18 cellular contexts compared by ENCODE assay signal in the genomic region with DNA sequence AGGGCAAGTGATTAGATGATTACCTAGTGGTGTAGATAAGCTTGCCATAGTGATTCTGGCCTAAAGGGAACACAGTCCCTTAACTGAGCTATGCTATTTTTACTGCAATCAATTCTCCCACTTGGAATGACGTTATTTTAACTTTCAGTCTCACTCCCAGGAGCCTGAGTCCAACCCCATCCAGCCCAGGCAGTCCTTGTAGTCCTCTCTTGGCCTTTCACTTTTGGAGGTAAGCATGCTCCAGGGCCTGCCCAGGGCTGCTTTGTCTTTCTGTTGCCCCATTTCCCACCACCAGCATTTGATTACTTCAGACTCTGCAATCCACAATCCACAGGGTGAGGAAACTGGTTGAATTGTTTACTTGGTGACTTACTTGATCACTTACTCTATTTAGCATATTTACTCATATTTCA.
DNase-seq lines count a peak whose midpoint lies in the region; ATAC-seq, FAIRE-seq and TF ChIP-seq lines count a peak whose summit lies in the region.
"Had no signal": no experiment of that assay in that cellular context is flagged by ENCODE, and none has a peak within 500 bp of the region (broad histone marks: within the 10 kb centered on the region; RNA-seq: fewer than 3 reads in every experiment).

No MANE protein-coding gene starts in this region.

- H3K4me3 ChIP-seq in breast epithelium (no peak overlapping the region), bronchial epithelial cell (ENCODE audit: low read depth, low read length) (no peak overlapping the region), iPS DF 6.9 (ENCODE audit: low read length) (no peak overlapping the region)
- H3K4me3 ChIP-seq: dorsolateral prefrontal cortex, mucosa of descending colon, right lobe of liver, tibial nerve had no signal

- POLR2A ChIA-PET in MCF 10A (lab: Yijun Ruan, JAX) (no interaction called here), T-cell (lab: Charles Lee) (no interaction called here)

- H3K36me3 Mint-ChIP-seq in MCF 10A (ENCODE audit: insufficient read depth, unreplicated experiment) (no peaks in the 10 kb centered on the region), T-cell (no peaks in the 10 kb centered on the region)
- H3K36me3 Mint-ChIP-seq in stimulated activated effector memory CD8-positive, alpha-beta T cell treated with anti-CD3 and anti-CD28 coated beads, Interleukin-12 subunit alpha, Interleukin-12 subunit beta, amount 100 ng/mL, for 72 hours = no peaks in the 10 kb centered on the region
- H3K36me3 Mint-ChIP-seq: activated naive CD4-positive, alpha-beta T cell treated with anti-CD3 and anti-CD28 coated beads, Interleukin-2, amount 50 U/mL, for 24 hours had no signal

- no peaks in the 10 kb centered on the region for H3K4me1 ChIP-seq in breast epithelium
- peaks cover 2% of the 10 kb centered on the region; the same call in 1 of the 2 replicates for H3K4me1 ChIP-seq in iPS DF 6.9 (ENCODE audit: control insufficient read depth, insufficient read depth, low read length)

- no peak for TF ChIP-seq POLR2A in breast epithelium (IDR thresholded peaks at IDR 0.05)

- H3K36me3 ChIP-seq in breast epithelium = no peaks in the 10 kb centered on the region
- H3K36me3 ChIP-seq in bronchial epithelial cell (ENCODE audit: control insufficient read depth, insufficient read depth, low read length) = no peaks in the 10 kb centered on the region
- no peaks in the 10 kb centered on the region for H3K36me3 ChIP-seq in iPS DF 6.9 (ENCODE audit: control insufficient read depth, insufficient read depth, low read length)
- H3K36me3 ChIP-seq: right lobe of liver, tibial nerve had no signal

- H3K4me1 Mint-ChIP-seq in MCF 10A (ENCODE audit: insufficient read depth, unreplicated experiment) (peaks cover 20% of the 10 kb centered on the region), T-cell (no peaks in the 10 kb centered on the region)
- H3K4me1 Mint-ChIP-seq in stimulated activated effector memory CD8-positive, alpha-beta T cell treated with anti-CD3 and anti-CD28 coated beads, Interleukin-12 subunit alpha, Interleukin-12 subunit beta, amount 100 ng/mL, for 72 hours = no peaks in the 10 kb centered on the region
- H3K4me1 Mint-ChIP-seq: activated naive CD4-positive, alpha-beta T cell treated with anti-CD3 and anti-CD28 coated beads, Interleukin-2, amount 50 U/mL, for 24 hours had no signal

- ATAC-seq in stimulated activated effector memory CD8-positive, alpha-beta T cell treated with anti-CD3 and anti-CD28 coated beads, Interleukin-12 subunit alpha, Interleukin-12 subunit beta, amount 100 ng/mL, for 72 hours = peak; percentile 28
- no peak for ATAC-seq in T-cell (replicated peaks in 1 of 4)
- ATAC-seq: activated CD8-positive, alpha-beta T cell treated with anti-CD3 and anti-CD28 coated beads, Interleukin-2, amount 10 ng/mL, durations not matched to agents 7 days and 5 days; mucosa of descending colon had no signal

- H3K27me3 Mint-ChIP-seq in MCF 10A (ENCODE audit: insufficient read depth, unreplicated experiment) = no peaks in the 10 kb centered on the region
- peaks cover 4 to 5% of the 10 kb centered on the region in 2 donors for H3K27me3 Mint-ChIP-seq in T-cell

- H3K9me3 Mint-ChIP-seq in MCF 10A (ENCODE audit: unreplicated experiment) (no peaks in the 10 kb centered on the region), T-cell (no peaks in the 10 kb centered on the region)
- no peaks in the 10 kb centered on the region for H3K9me3 Mint-ChIP-seq in stimulated activated effector memory CD8-positive, alpha-beta T cell treated with anti-CD3 and anti-CD28 coated beads, Interleukin-12 subunit alpha, Interleukin-12 subunit beta, amount 100 ng/mL, for 72 hours
- H3K9me3 Mint-ChIP-seq: activated naive CD4-positive, alpha-beta T cell treated with anti-CD3 and anti-CD28 coated beads, Interleukin-2, amount 50 U/mL, for 24 hours; T-helper 1 cell treated with Interleukin-12 subunit alpha and Interleukin-12 subunit beta and Interleukin-4 antibody, amounts not matched to agents 30 μg/mL and 1 μg/mL, for 36 hours had no signal

- no peaks in the 10 kb centered on the region for H3K27me3 ChIP-seq in breast epithelium
- H3K27me3 ChIP-seq in bronchial epithelial cell (ENCODE audit: control insufficient read depth, insufficient read depth, low read length) = no peaks in the 10 kb centered on the region
- H3K27me3 ChIP-seq in iPS DF 6.9 (ENCODE audit: control insufficient read depth, insufficient read depth, low read length) = no peaks in the 10 kb centered on the region; the same call in 1 of the 2 replicates
- H3K27me3 ChIP-seq: dorsolateral prefrontal cortex, right lobe of liver, tibial nerve had no signal

- H3K27ac ChIP-seq in breast epithelium (no peak overlapping the region), iPS DF 6.9 (ENCODE audit: low read length) (no peak overlapping the region), substantia nigra (ENCODE audit: low read depth, low read length, poor library complexity, severe bottlenecking) (no peak overlapping the region)
- H3K27ac ChIP-seq: dorsolateral prefrontal cortex, right lobe of liver, tibial nerve had no signal

- FAIRE-seq in bronchial epithelial cell (lab: Jason Lieb, UNC) = no peak

- DNase-seq in MCF 10A (ENCODE audit: unreplicated experiment) = peak; percentile 34
- DNase-seq in breast epithelium (ENCODE audit: low spot score in 2 of 2) = no peak
- DNase-seq in bronchial epithelial cell (ENCODE audit: low read depth) = peak; percentile 78
- peak; percentile 39 for DNase-seq in iPS DF 6.9 (ENCODE audit: low read depth, low spot score)
- DNase-seq in stimulated activated effector memory CD8-positive, alpha-beta T cell treated with anti-CD3 and anti-CD28 coated beads, Interleukin-12 subunit alpha, Interleukin-12 subunit beta, amount 100 ng/mL, for 72 hours (ENCODE audit: low spot score in 2 of 2) = no peak
- no peak for DNase-seq in anterior cingulate cortex (lab: John Stamatoyannopoulos, UW)
- DNase-seq in T-cell = no peak
- no peak for DNase-seq in substantia nigra (lab: John Stamatoyannopoulos, UW)
- DNase-seq: activated CD8-positive, alpha-beta T cell treated with anti-CD3 and anti-CD28 coated beads, Interleukin-2, amount 10 ng/mL, durations not matched to agents 7 days and 5 days; DND-41; dorsolateral prefrontal cortex; hippocampal formation; mucosa of descending colon; NCI-H1105 treated with DMSO at 0.1 percent for 48 hours; right lobe of liver had no signal

- H3K27ac Mint-ChIP-seq in MCF 10A (ENCODE audit: low read depth, unreplicated experiment) (no peak overlapping the region), T-cell (no peak overlapping the region)
- no peak overlapping the region for H3K27ac Mint-ChIP-seq in stimulated activated effector memory CD8-positive, alpha-beta T cell treated with anti-CD3 and anti-CD28 coated beads, Interleukin-12 subunit alpha, Interleukin-12 subunit beta, amount 100 ng/mL, for 72 hours
- H3K27ac Mint-ChIP-seq: activated CD8-positive, alpha-beta T cell treated with anti-CD3 and anti-CD28 coated beads, Interleukin-2, amount 10 ng/mL, durations not matched to agents 7 days and 5 days; activated naive CD4-positive, alpha-beta T cell treated with anti-CD3 and anti-CD28 coated beads, Interleukin-2, amount 50 U/mL, for 24 hours; T-helper 1 cell treated with Interleukin-12 subunit alpha and Interleukin-12 subunit beta and Interleukin-4 antibody, amounts not matched to agents 30 μg/mL and 1 μg/mL, for 36 hours had no signal

- BruUV-seq in MCF 10A (replicated peaks; lab: Mats Ljungman, UMichigan) = no TSS peak

- H3K4me3 Mint-ChIP-seq in MCF 10A (ENCODE audit: unreplicated experiment) = no peak overlapping the region
- H3K4me3 Mint-ChIP-seq in stimulated activated effector memory CD8-positive, alpha-beta T cell treated with anti-CD3 and anti-CD28 coated beads, Interleukin-12 subunit alpha, Interleukin-12 subunit beta, amount 100 ng/mL, for 72 hours = no peak overlapping the region
- no peak overlapping the region for H3K4me3 Mint-ChIP-seq in T-cell
- H3K4me3 Mint-ChIP-seq: activated CD8-positive, alpha-beta T cell treated with anti-CD3 and anti-CD28 coated beads, Interleukin-2, amount 10 ng/mL, durations not matched to agents 7 days and 5 days; activated naive CD4-positive, alpha-beta T cell treated with anti-CD3 and anti-CD28 coated beads, Interleukin-2, amount 50 U/mL, for 24 hours; T-helper 1 cell treated with Interleukin-12 subunit alpha and Interleukin-12 subunit beta and Interleukin-4 antibody, amounts not matched to agents 30 μg/mL and 1 μg/mL, for 36 hours had no signal

- no CpG with 5 or more reads among the region's 1 CpG for WGBS in iPS DF 6.9 (ENCODE audit: insufficient coverage, insufficient read length)

- H3K9me3 ChIP-seq in breast epithelium (no peaks in the 10 kb centered on the region), iPS DF 6.9 (ENCODE audit: control insufficient read depth, insufficient read depth, low read length) (no peaks in the 10 kb centered on the region)
- H3K9me3 ChIP-seq: mucosa of descending colon, right lobe of liver, tibial nerve had no signal

- intact Hi-C loops in MCF 10A (cut with micrococcal nuclease) (no loop called here), breast epithelium (cut with DNase I; ENCODE audit: low total_unique reads) (no loop called here)

- CTCF ChIA-PET in MCF 10A (lab: Yijun Ruan, JAX) = no interaction called here
- CTCF ChIA-PET in T-cell (lab: Charles Lee) = interaction anchor here in 1 of 2 donors (0.6 kb wide), 1 partner anchor 15 kb away, joined by 3 read pairs; no protein-coding TSS in a partner anchor

- TF ChIP-seq CTCF in MCF 10A (IDR thresholded peaks at IDR 0.05; ENCODE audit: unreplicated experiment) (no peak), breast epithelium (IDR thresholded peaks at IDR 0.05) (no peak), bronchial epithelial cell (IDR thresholded peaks at IDR 0.05; ENCODE audit: insufficient read depth, low read length, severe bottlenecking) (no peak)

Comparison
In these comparisons a context has a peak if more than half of its experiments do, and no peak if none do; other contexts are left out.
1. DNase-seq: peak in MCF 10A (single experiment), bronchial epithelial cell (single experiment) and iPS DF 6.9 (single experiment); none in breast epithelium (0 of 2), stimulated activated effector memory CD8-positive, alpha-beta T cell treated with anti-CD3 and anti-CD28 coated beads, Interleukin-12 subunit alpha, Interleukin-12 subunit beta, amount 100 ng/mL, for 72 hours (0 of 2), anterior cingulate cortex (0 of 58), T-cell (0 of 34) and substantia nigra (0 of 49).